In genomic region chr10:11167233-11167979, GRCh38 we compare ENCODE assay signal across 17 cellular contexts.
DNase-seq lines count a peak whose midpoint lies in the region; ATAC-seq and TF ChIP-seq lines count a peak whose summit lies in the region.
"Had no signal": no experiment of that assay in that cellular context is flagged by ENCODE, and none has a peak within 500 bp of the region (broad histone marks: within the 10 kb centered on the region; RNA-seq: fewer than 3 reads in every experiment).

No MANE protein-coding gene starts in this region.

- no peak overlapping the region for H2BK12ac ChIP-seq in mesenchymal stem cell (ENCODE audit: low read length in 2 of 2)

- POLR2A ChIA-PET in OCI-LY7 (lab: Charles Lee), result interaction anchor here (0.6 to 2.6 kb wide), 3 partner anchors 12 to 876 kb away, joined by 3 to 13 read pairs (median 3); no protein-coding TSS in a partner anchor

- intact Hi-C loops in OCI-LY7 (cut with micrococcal nuclease; ENCODE audit: unreplicated experiment), result no loop called here
- intact Hi-C loops in uterus (cut with DNase I; ENCODE audit: low total_unique reads), result no loop called here

- H3K4me1 Mint-ChIP-seq in activated naive CD8-positive, alpha-beta T cell treated with anti-CD3 and anti-CD28 coated beads, Interleukin-2, amount 50 U/mL, for 24 hours, result peaks cover 30% of the 10 kb centered on the region
- H3K4me1 Mint-ChIP-seq in activated naive CD8-positive, alpha-beta T cell treated with anti-CD3 and anti-CD28 coated beads for 36 hours, result peaks cover 27% of the 10 kb centered on the region

- BruUV-seq in OCI-LY7 (replicated peaks; lab: Mats Ljungman, UMichigan), result TSS peak; percentile 62

- TF ChIP-seq CTCF in OCI-LY7 (conservative IDR thresholded peaks at IDR 0.05; ENCODE audit: low read length), result no peak
- no peak for TF ChIP-seq CTCF in tibial nerve (IDR thresholded peaks at IDR 0.05)
- TF ChIP-seq CTCF in uterus (IDR thresholded peaks at IDR 0.05), result no peak

- H3K27me3 ChIP-seq in mesenchymal stem cell (ENCODE audit: control insufficient read depth in 1 of 2, insufficient read depth in 1 of 2, low read length in 2 of 2) (peaks cover 0 to 20% of the 10 kb centered on the region in 2 experiments), tibial nerve (no peaks in the 10 kb centered on the region), uterus (no peaks in the 10 kb centered on the region)

- H3K36me3 ChIP-seq in OCI-LY7 (ENCODE audit: insufficient read depth, low read length) (no peaks in the 10 kb centered on the region), mesenchymal stem cell (ENCODE audit: control insufficient read depth in 1 of 2, insufficient read depth in 2 of 2, low read depth in 1 of 2, low read length in 2 of 2) (peaks cover 0 to 52% of the 10 kb centered on the region in 2 experiments), tibial nerve (peaks cover 0 to 21% (median 0%) of the 10 kb centered on the region in 3 donors), uterus (no peaks in the 10 kb centered on the region)

- DNase-seq in activated naive CD8-positive, alpha-beta T cell treated with anti-CD3 and anti-CD28 coated beads, Interleukin-2, amount 50 U/mL, for 24 hours, result peak; percentile 7
- no peak for DNase-seq in activated naive CD8-positive, alpha-beta T cell treated with anti-CD3 and anti-CD28 coated beads for 36 hours
- DNase-seq in OCI-LY7 (ENCODE audit: low spot score), result no peak
- DNase-seq in mesenchymal stem cell, result no peak
- no peak for DNase-seq in tibial nerve (ENCODE audit: low spot score in 2 of 2)
- no peak for DNase-seq in uterus
- DNase-seq in NCI-H1092 (lab: John Stamatoyannopoulos, UW), result no peak
- DNase-seq: activated CD4-positive, alpha-beta memory T cell treated with anti-CD3 and anti-CD28 coated beads for 36 hours; DMS 273 treated with DMSO at 0.1 percent for 48 hours; endodermal cell; foreskin melanocyte; immature natural killer cell; IMR-90; NCI-H1694 treated with DMSO at 0.1 percent for 48 hours; NCI-H774; SHP77 treated with DMSO at 0.1 percent for 48 hours had no signal

- H3K79me1 ChIP-seq in mesenchymal stem cell (replicated peaks; ENCODE audit: low read length, poor library complexity, severe bottlenecking), result peaks cover 30% of the 10 kb centered on the region

- H3K18ac ChIP-seq in mesenchymal stem cell (ENCODE audit: low read depth in 1 of 2, low read length in 2 of 2), result no peak overlapping the region

- no peak for TF ChIP-seq EP300 in tibial nerve (IDR thresholded peaks at IDR 0.05)

- no peaks in the 10 kb centered on the region for H3K79me2 ChIP-seq in OCI-LY7 (ENCODE audit: insufficient read depth, low read depth, low read length)

- H3K27ac ChIP-seq in OCI-LY7 (ENCODE audit: low read depth, low read length, poor library complexity, severe bottlenecking), result no peak overlapping the region
- H3K27ac ChIP-seq in mesenchymal stem cell (ENCODE audit: low read length, poor library complexity, severe bottlenecking), result no peak overlapping the region
- peak overlapping the region; percentile 91 to 95 (median 94) for H3K27ac ChIP-seq in tibial nerve
- H3K27ac ChIP-seq in uterus, result no peak overlapping the region

- H2AK5ac ChIP-seq in mesenchymal stem cell (ENCODE audit: low read length, severe bottlenecking), result no peak overlapping the region

- no peak for ATAC-seq in activated naive CD8-positive, alpha-beta T cell treated with anti-CD3 and anti-CD28 coated beads, Interleukin-2, amount 50 U/mL, for 24 hours
- ATAC-seq in GM21360 (IDR thresholded peaks at IDR 0.05; ENCODE audit: unreplicated experiment), result no peak

- H3K36me3 Mint-ChIP-seq in activated naive CD8-positive, alpha-beta T cell treated with anti-CD3 and anti-CD28 coated beads, Interleukin-2, amount 50 U/mL, for 24 hours (ENCODE audit: low read depth), result peaks cover 15% of the 10 kb centered on the region
- H3K36me3 Mint-ChIP-seq in activated naive CD8-positive, alpha-beta T cell treated with anti-CD3 and anti-CD28 coated beads for 36 hours, result peaks cover 13% of the 10 kb centered on the region

- no peak overlapping the region for H2BK120ac ChIP-seq in mesenchymal stem cell (ENCODE audit: low read depth, low read length)

- CTCF ChIA-PET in OCI-LY7 (lab: Charles Lee; ENCODE audit: unreplicated experiment), result no interaction called here

- no peak overlapping the region for H2BK15ac ChIP-seq in mesenchymal stem cell (ENCODE audit: low read depth, poor library complexity, severe bottlenecking)

- no peak overlapping the region for H4K8ac ChIP-seq in mesenchymal stem cell (ENCODE audit: low read length)

- H3K4me3 ChIP-seq in OCI-LY7 (ENCODE audit: low read depth, low read length, poor library complexity, severe bottlenecking) (no peak overlapping the region), mesenchymal stem cell (ENCODE audit: insufficient read depth in 1 of 2, low read depth in 1 of 2, low read length in 2 of 2) (peak overlapping the region in 1 of 2 experiments; percentile 89), tibial nerve (peak overlapping the region; percentile 12 to 79 (median 74)), uterus (no peak overlapping the region)

- no peaks in the 10 kb centered on the region for H3K9me3 Mint-ChIP-seq in activated naive CD8-positive, alpha-beta T cell treated with anti-CD3 and anti-CD28 coated beads, Interleukin-2, amount 50 U/mL, for 24 hours
- no peaks in the 10 kb centered on the region for H3K9me3 Mint-ChIP-seq in activated naive CD8-positive, alpha-beta T cell treated with anti-CD3 and anti-CD28 coated beads for 36 hours
- H3K9me3 Mint-ChIP-seq: activated CD4-positive, alpha-beta memory T cell treated with anti-CD3 and anti-CD28 coated beads for 36 hours; endodermal cell; immature natural killer cell had no signal

- no peaks in the 10 kb centered on the region for H3K9me2 ChIP-seq in OCI-LY7 (ENCODE audit: insufficient read depth, low read length)

- no peaks in the 10 kb centered on the region for H3K9me3 ChIP-seq in OCI-LY7 (ENCODE audit: low read length)
- H3K9me3 ChIP-seq in mesenchymal stem cell (ENCODE audit: control insufficient read depth, low read length), result no peaks in the 10 kb centered on the region
- no peaks in the 10 kb centered on the region for H3K9me3 ChIP-seq in tibial nerve
- no peaks in the 10 kb centered on the region for H3K9me3 ChIP-seq in uterus

- no peak overlapping the region for H3K23ac ChIP-seq in mesenchymal stem cell (ENCODE audit: low read length in 2 of 2)

- H3K4me1 ChIP-seq in OCI-LY7 (ENCODE audit: insufficient read depth, low read length, poor library complexity, severe bottlenecking) (peaks cover 54% of the 10 kb centered on the region), mesenchymal stem cell (ENCODE audit: control insufficient read depth, insufficient read depth, low read depth, low read length) (peaks cover 10% of the 10 kb centered on the region), tibial nerve (peaks cover 0 to 77% (median 33%) of the 10 kb centered on the region in 4 donors), uterus (no peaks in the 10 kb centered on the region)

- H4K91ac ChIP-seq in mesenchymal stem cell (ENCODE audit: low read length), result no peak overlapping the region

- no peak overlapping the region for H3K4ac ChIP-seq in mesenchymal stem cell (ENCODE audit: low read depth in 1 of 2, low read length in 2 of 2)

- no peaks in the 10 kb centered on the region for H3K27me3 Mint-ChIP-seq in activated naive CD8-positive, alpha-beta T cell treated with anti-CD3 and anti-CD28 coated beads, Interleukin-2, amount 50 U/mL, for 24 hours
- no peaks in the 10 kb centered on the region for H3K27me3 Mint-ChIP-seq in activated naive CD8-positive, alpha-beta T cell treated with anti-CD3 and anti-CD28 coated beads for 36 hours
- H3K27me3 Mint-ChIP-seq: activated CD4-positive, alpha-beta memory T cell treated with anti-CD3 and anti-CD28 coated beads for 36 hours had no signal

- H2BK5ac ChIP-seq in mesenchymal stem cell (ENCODE audit: low read depth, low read length, poor library complexity, severe bottlenecking), result no peak overlapping the region

- no peak overlapping the region for H3K4me3 Mint-ChIP-seq in activated naive CD8-positive, alpha-beta T cell treated with anti-CD3 and anti-CD28 coated beads, Interleukin-2, amount 50 U/mL, for 24 hours
- H3K4me3 Mint-ChIP-seq in activated naive CD8-positive, alpha-beta T cell treated with anti-CD3 and anti-CD28 coated beads for 36 hours, result no peak overlapping the region
- H3K4me3 Mint-ChIP-seq: activated CD4-positive, alpha-beta memory T cell treated with anti-CD3 and anti-CD28 coated beads for 36 hours; endodermal cell; immature natural killer cell had no signal

- no peak for TF ChIP-seq POLR2A in tibial nerve (IDR thresholded peaks at IDR 0.05)
- no peak for TF ChIP-seq POLR2A in uterus (IDR thresholded peaks at IDR 0.05)

- H3K14ac ChIP-seq in mesenchymal stem cell (ENCODE audit: low read length in 2 of 2), result no peak overlapping the region

- no peaks in the 10 kb centered on the region for H4K20me1 ChIP-seq in OCI-LY7 (ENCODE audit: insufficient read depth, low read length)

- H3K4me2 ChIP-seq in OCI-LY7 (ENCODE audit: low read length) (no peak overlapping the region), mesenchymal stem cell (ENCODE audit: low read length, poor library complexity, severe bottlenecking) (no peak overlapping the region)

- 94% methylated on average over 7 of the region's 7 CpGs for WGBS in mesenchymal stem cell
- 72 to 83% methylated on average over 7 of the region's 7 CpGs for WGBS in tibial nerve, 2 donors

- H2AFZ ChIP-seq in OCI-LY7 (ENCODE audit: low read length) (no peak overlapping the region), mesenchymal stem cell (ENCODE audit: low read depth, low read length) (no peak overlapping the region)

- no peak overlapping the region for H3K27ac Mint-ChIP-seq in activated naive CD8-positive, alpha-beta T cell treated with anti-CD3 and anti-CD28 coated beads, Interleukin-2, amount 50 U/mL, for 24 hours
- H3K27ac Mint-ChIP-seq in activated naive CD8-positive, alpha-beta T cell treated with anti-CD3 and anti-CD28 coated beads for 36 hours, result no peak overlapping the region
- H3K27ac Mint-ChIP-seq: activated CD4-positive, alpha-beta memory T cell treated with anti-CD3 and anti-CD28 coated beads for 36 hours; endodermal cell had no signal

- peak overlapping the region; percentile 93 for H3K9ac ChIP-seq in mesenchymal stem cell (ENCODE audit: low read length)

Comparison
In these comparisons a context has a peak if more than half of its experiments do, and no peak if none do; other contexts are left out.
1. H3K27ac ChIP-seq: peak in tibial nerve (4 of 4); none in OCI-LY7 (single experiment), mesenchymal stem cell (single experiment) and uterus (0 of 2).
2. H3K4me3 ChIP-seq: peak in tibial nerve (4 of 4); none in OCI-LY7 (single experiment) and uterus (0 of 2).